In the genomic region with DNA sequence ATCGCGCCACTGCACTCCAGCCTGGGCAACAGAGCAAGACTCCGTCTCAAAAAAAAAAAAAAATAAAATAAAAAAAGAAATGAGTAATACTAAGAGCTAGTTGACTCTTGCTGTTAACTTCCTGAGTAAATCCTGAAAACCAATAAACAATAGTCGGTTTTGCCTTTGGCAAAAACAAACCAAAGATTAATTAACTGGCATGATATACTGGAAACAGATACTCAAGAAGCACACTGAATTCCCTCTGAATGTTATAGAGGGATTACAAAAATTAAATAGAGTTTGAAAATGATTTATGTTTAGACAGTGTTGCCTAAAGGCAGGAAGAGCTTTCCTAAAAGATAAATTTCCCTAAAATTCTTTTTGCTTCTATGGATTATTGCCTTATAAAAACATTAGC, we compare ENCODE assay signal across 30 cellular contexts.
"Had no signal": no experiment of that assay in that cellular context is flagged by ENCODE, and none has a peak within 500 bp of the region (broad histone marks: within the 10 kb centered on the region; RNA-seq: fewer than 3 reads in every experiment).

No MANE protein-coding gene starts in this region.

- H3K9me3 ChIP-seq: Peyer's patch had no signal

- ATAC-seq: activated CD8-positive, alpha-beta memory T cell treated with anti-CD3 and anti-CD28 coated beads, Interleukin-2, amount 10 ng/mL, durations not matched to agents 7 days and 5 days; activated naive CD8-positive, alpha-beta T cell treated with anti-CD3 and anti-CD28 coated beads, Interleukin-2, amount 50 U/mL, for 24 hours; Right ventricle myocardium inferior had no signal

- H3K27ac ChIP-seq: cardiac muscle cell, Peyer's patch, RWPE1, WERI-Rb-1 had no signal

- H3K27me3 ChIP-seq: cardiac muscle cell, Peyer's patch had no signal

- H3K36me3 ChIP-seq: cardiac muscle cell, Peyer's patch, WERI-Rb-1 had no signal

- H3K4me1 ChIP-seq: Peyer's patch had no signal

- DNase-seq: activated CD4-positive, alpha-beta memory T cell treated with anti-CD3 and anti-CD28 coated beads, Interleukin-2, amount 10 ng/mL, durations not matched to agents 7 days and 5 days; activated CD4-positive, alpha-beta T cell treated with anti-CD3 and anti-CD28 coated beads for 1 hour; activated CD4-positive, alpha-beta T cell treated with anti-CD3 and anti-CD28 coated beads for 48 hours; activated CD4-positive, CD25-positive, alpha-beta regulatory T cell; activated CD8-positive, alpha-beta memory T cell treated with anti-CD3 and anti-CD28 coated beads for 24 hours; activated CD8-positive, alpha-beta memory T cell treated with anti-CD3 and anti-CD28 coated beads, Interleukin-2, amount 10 ng/mL, durations not matched to agents 7 days and 5 days; activated CD8-positive, alpha-beta memory T cell treated with anti-CD3 and anti-CD28 coated beads, Interleukin-2, amount 50 U/mL, for 48 hours; activated effector memory CD4-positive, alpha-beta T cell treated with Interleukin-2 at 50 U/mL for 16 hours; activated naive CD4-positive, alpha-beta T cell treated with anti-CD3 and anti-CD28 coated beads, Interleukin-2, amount 10 ng/mL, durations not matched to agents 7 days and 5 days; activated naive CD8-positive, alpha-beta T cell treated with anti-CD3 and anti-CD28 coated beads, Interleukin-2, amount 50 U/mL, for 24 hours; activated T-cell treated with anti-CD3 and anti-CD28 coated beads, Interleukin-2, amount 50 U/mL, for 48 hours; anterior cingulate cortex; cerebellar nuclear complex; NCI-H1105; NCI-H1436; NCI-H1694; NCI-H1930; NCI-H2081 treated with DMSO at 0.1 percent for 48 hours; NCI-H226; NCI-H524 treated with DMSO at 0.1 percent for 48 hours; Peyer's patch; SIG-M5; SW 1271; T-helper 1 cell; T-helper 2 cell; T1000; WERI-Rb-1 had no signal

- H3K4me3 ChIP-seq: cardiac muscle cell, Peyer's patch had no signal
